In the genomic region with DNA sequence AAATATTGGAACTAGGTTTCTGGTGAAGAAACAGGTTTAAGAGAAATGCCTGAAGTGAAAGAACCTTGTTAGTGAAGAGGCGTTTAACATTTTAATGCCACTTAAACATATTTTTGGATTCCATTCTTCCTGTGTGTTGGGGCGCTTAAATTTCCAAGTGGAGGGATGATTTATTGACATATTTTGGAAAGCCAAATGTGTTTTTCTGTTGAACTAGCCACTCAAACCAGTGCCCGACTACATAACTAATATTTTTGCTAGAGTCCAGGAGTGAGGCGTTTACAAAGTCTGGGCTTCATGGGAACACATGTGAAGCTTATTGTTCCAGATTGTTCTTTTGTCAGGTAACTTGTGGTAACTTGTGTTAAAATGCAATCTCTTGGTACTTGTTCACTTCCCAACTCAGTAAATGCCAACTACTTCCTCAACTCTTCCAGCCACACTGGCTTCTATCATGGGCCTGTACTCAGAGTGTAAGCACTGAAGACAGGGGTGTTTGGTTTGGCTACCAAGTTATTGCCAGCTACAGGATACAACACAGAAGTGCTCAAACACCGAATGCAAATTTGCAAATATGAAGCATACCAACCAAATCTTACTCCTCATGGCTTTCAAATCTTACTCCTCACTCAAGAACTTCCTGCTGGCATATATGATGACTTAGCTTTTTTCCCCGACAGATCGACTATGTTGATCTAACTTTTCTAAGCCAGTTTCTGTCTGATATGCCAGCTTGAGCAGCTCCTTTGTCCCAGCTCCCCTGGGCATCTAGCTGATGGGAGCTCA, we compare ENCODE assay signal across 9 cellular contexts. TPM values are rescaled to one million over a fixed set of nuclear protein-coding genes. Genes with fewer than 3 reads are reported as not detected.
DNase-seq lines count a peak whose midpoint lies in the region; ATAC-seq, FAIRE-seq and TF ChIP-seq lines count a peak whose summit lies in the region.
"Had no signal": no experiment of that assay in that cellular context is flagged by ENCODE, and none has a peak within 500 bp of the region (broad histone marks: within the 10 kb centered on the region; RNA-seq: fewer than 3 reads in every experiment).

No MANE protein-coding gene starts in this region.

- H3K27me3 Mint-ChIP-seq in T-helper 2 cell treated with Interferon-gamma antibody and Interleukin-4, amounts not matched to agents 5 μg/mL and 100 μg/mL, for 36 hours (ENCODE audit: low read depth): no peaks in the 10 kb centered on the region

- peak; percentile 44 for DNase-seq in DMS53 (lab: John Stamatoyannopoulos, UW)
- DNase-seq in DMS53 treated with DMSO at 0.1 percent for 48 hours (lab: John Stamatoyannopoulos, UW; ENCODE audit: unreplicated experiment): no peak
- no peak for DNase-seq in T-helper 2 cell treated with Interferon-gamma antibody and Interleukin-4, amounts not matched to agents 5 μg/mL and 100 μg/mL, for 36 hours (ENCODE audit: low spot score)
- no peak for DNase-seq in stimulated activated effector memory CD8-positive, alpha-beta T cell treated with anti-CD3 and anti-CD28 coated beads, Interleukin-12 subunit alpha, Interleukin-12 subunit beta, amount 100 ng/mL, for 72 hours (ENCODE audit: low spot score in 2 of 2)
- no peak for DNase-seq in glomerular visceral epithelial cell (ENCODE audit: extremely low spot score)
- no peak for DNase-seq in GM19239 (ENCODE audit: insufficient read length, low spot score)

- ATAC-seq in gastroesophageal sphincter (no peak), HG03378 (IDR thresholded peaks at IDR 0.05; ENCODE audit: unreplicated experiment) (no peak)
- no peak for ATAC-seq in stimulated activated effector memory CD8-positive, alpha-beta T cell treated with anti-CD3 and anti-CD28 coated beads, Interleukin-12 subunit alpha, Interleukin-12 subunit beta, amount 100 ng/mL, for 72 hours

- H3K36me3 Mint-ChIP-seq in T-helper 2 cell treated with Interferon-gamma antibody and Interleukin-4, amounts not matched to agents 5 μg/mL and 100 μg/mL, for 36 hours (ENCODE audit: low read depth): peaks cover 88% of the 10 kb centered on the region
- H3K36me3 Mint-ChIP-seq in stimulated activated effector memory CD8-positive, alpha-beta T cell treated with anti-CD3 and anti-CD28 coated beads, Interleukin-12 subunit alpha, Interleukin-12 subunit beta, amount 100 ng/mL, for 72 hours: peaks cover 100% of the 10 kb centered on the region

- TF ChIP-seq CTCF in gastroesophageal sphincter (IDR thresholded peaks at IDR 0.05): no peak

- H3K4me1 Mint-ChIP-seq in T-helper 2 cell treated with Interferon-gamma antibody and Interleukin-4, amounts not matched to agents 5 μg/mL and 100 μg/mL, for 36 hours (ENCODE audit: low read depth): peaks cover 57% of the 10 kb centered on the region
- H3K4me1 Mint-ChIP-seq in stimulated activated effector memory CD8-positive, alpha-beta T cell treated with anti-CD3 and anti-CD28 coated beads, Interleukin-12 subunit alpha, Interleukin-12 subunit beta, amount 100 ng/mL, for 72 hours: peaks cover 79% of the 10 kb centered on the region

- peak overlapping the region in 2 of 4 donors; percentile 96 to 97 for H3K27ac ChIP-seq in gastroesophageal sphincter

- FAIRE-seq in GM19239 (lab: Jason Lieb, UNC): no peak
- FAIRE-seq: TTC549 had no signal

- WGBS in gastroesophageal sphincter (ENCODE audit: low coverage in 1 of 2), 2 donors: 50 to 63% methylated on average over 7 of the region's 7 CpGs

- H3K9me3 Mint-ChIP-seq in T-helper 2 cell treated with Interferon-gamma antibody and Interleukin-4, amounts not matched to agents 5 μg/mL and 100 μg/mL, for 36 hours: peaks cover 46% of the 10 kb centered on the region
- H3K9me3 Mint-ChIP-seq in stimulated activated effector memory CD8-positive, alpha-beta T cell treated with anti-CD3 and anti-CD28 coated beads, Interleukin-12 subunit alpha, Interleukin-12 subunit beta, amount 100 ng/mL, for 72 hours: peaks cover 6% of the 10 kb centered on the region

- peaks cover 0 to 81% (median 20%) of the 10 kb centered on the region in 3 donors for H3K4me1 ChIP-seq in gastroesophageal sphincter

- H3K27ac Mint-ChIP-seq in T-helper 2 cell treated with Interferon-gamma antibody and Interleukin-4, amounts not matched to agents 5 μg/mL and 100 μg/mL, for 36 hours: peak overlapping the region; percentile 92
- peak overlapping the region; percentile 100 for H3K27ac Mint-ChIP-seq in stimulated activated effector memory CD8-positive, alpha-beta T cell treated with anti-CD3 and anti-CD28 coated beads, Interleukin-12 subunit alpha, Interleukin-12 subunit beta, amount 100 ng/mL, for 72 hours

- no peak for TF ChIP-seq POLR2A in gastroesophageal sphincter (IDR thresholded peaks at IDR 0.05)

- peaks cover 0 to 27% (median 0%) of the 10 kb centered on the region in 3 donors for H3K9me3 ChIP-seq in gastroesophageal sphincter

- peak overlapping the region; percentile 99 for H3K4me3 Mint-ChIP-seq in T-helper 2 cell treated with Interferon-gamma antibody and Interleukin-4, amounts not matched to agents 5 μg/mL and 100 μg/mL, for 36 hours
- H3K4me3 Mint-ChIP-seq in stimulated activated effector memory CD8-positive, alpha-beta T cell treated with anti-CD3 and anti-CD28 coated beads, Interleukin-12 subunit alpha, Interleukin-12 subunit beta, amount 100 ng/mL, for 72 hours: peak overlapping the region; percentile 97

- no peak for TF ChIP-seq EP300 in gastroesophageal sphincter (IDR thresholded peaks at IDR 0.05)

- peak overlapping the region; percentile 80 to 98 for H3K4me3 ChIP-seq in gastroesophageal sphincter

- H3K27me3 ChIP-seq in gastroesophageal sphincter: no peaks in the 10 kb centered on the region

- peaks cover 8 to 60% of the 10 kb centered on the region in 2 donors for H3K36me3 ChIP-seq in gastroesophageal sphincter

RNA-seq across cellular contexts. Expression of a gene that starts 2.0 kb away (rescaled TPM):
- 10 to 100 TPM; 36.2 to 46.6 (median 41.5) TPM for total RNA-seq in gastroesophageal sphincter
